In genomic region chr7:95723583-95724180, GRCh38 we compare ENCODE assay signal across 8 cellular contexts. TPM values are rescaled to one million over a fixed set of nuclear protein-coding genes. Genes with fewer than 3 reads are reported as not detected.
DNase-seq lines count a peak whose midpoint lies in the region; ATAC-seq and TF ChIP-seq lines count a peak whose summit lies in the region.

No MANE protein-coding gene starts in this region.

- no peaks in the 10 kb centered on the region for H3K36me3 ChIP-seq in cardiac muscle cell

- ATAC-seq in GM21423 (IDR thresholded peaks at IDR 0.05; ENCODE audit: unreplicated experiment) (peak; percentile 57), GM18858 (IDR thresholded peaks at IDR 0.05; ENCODE audit: unreplicated experiment) (no peak)

- DNase-seq in DMS53 treated with DMSO at 0.1 percent for 48 hours (lab: John Stamatoyannopoulos, UW; ENCODE audit: unreplicated experiment) (peak; percentile 89), NB4 (ENCODE audit: low read depth) (peak; percentile 64), SW 1271 (lab: John Stamatoyannopoulos, UW) (peak; percentile 6 to 45), cardiac muscle cell (ENCODE audit: low read depth in 1 of 2, low spot score in 1 of 2) (peak; percentile 63 to 74), retinal pigment epithelial cell (ENCODE audit: low read depth) (peak; percentile 17)
- DNase-seq in activated CD4-positive, alpha-beta T cell treated with anti-CD3 and anti-CD28 coated beads for 1 hour = no peak

- H3K9me3 ChIP-seq in cardiac muscle cell (ENCODE audit: low read depth) = no peaks in the 10 kb centered on the region

- TF ChIP-seq CTCF in NB4 (IDR thresholded peaks at IDR 0.05; ENCODE audit: low read depth, low read length) = peak; percentile 27
- TF ChIP-seq CTCF in cardiac muscle cell (IDR thresholded peaks at IDR 0.05; ENCODE audit: low read depth, low read length) = peak; percentile 35
- TF ChIP-seq CTCF in retinal pigment epithelial cell (conservative IDR thresholded peaks at IDR 0.05; ENCODE audit: low read depth, low read length) = peak; percentile 57

- H3K4me3 ChIP-seq in NB4 (ENCODE audit: low read depth, low read length) = no peak overlapping the region
- no peak overlapping the region for H3K4me3 ChIP-seq in cardiac muscle cell
- no peak overlapping the region for H3K4me3 ChIP-seq in retinal pigment epithelial cell (ENCODE audit: low read length)

- TF ChIP-seq POLR2A in NB4 (IDR thresholded peaks at IDR 0.05; ENCODE audit: extremely low read depth, insufficient read length) = no peak

- no peak overlapping the region for H3K27ac ChIP-seq in cardiac muscle cell

- H3K27me3 ChIP-seq in cardiac muscle cell = no peaks in the 10 kb centered on the region

- H3K4me1 ChIP-seq in cardiac muscle cell (ENCODE audit: low read depth) = no peaks in the 10 kb centered on the region

RNA-seq across cellular contexts. Expression of gene DYNC1I1, which starts 48.7 kb away (rescaled TPM):
- 21.2 and 24.4 TPM in 2 replicates for total RNA-seq in cardiac muscle cell
- 20.6 and 21.9 TPM in 2 replicates for polyA plus RNA-seq in cardiac muscle cell
